Comparison of ENCODE assay signal across 8 cellular contexts in genomic region chr1:2786329-2787162, GRCh38. TPM values are rescaled to one million over a fixed set of nuclear protein-coding genes. Genes with fewer than 3 reads are reported as not detected.
DNase-seq lines count a peak whose midpoint lies in the region; ATAC-seq, FAIRE-seq and TF ChIP-seq lines count a peak whose summit lies in the region.

No MANE protein-coding gene starts in this region.

- DNase-seq in SK-N-SH (peak; percentile 80), urothelium cell line (ENCODE audit: low spot score) (peak; percentile 21), middle frontal gyrus (ENCODE audit: extremely low spot score, low spot score) (no peak)
- peak; percentile 80 to 82 for DNase-seq in activated CD4-positive, alpha-beta T cell treated with anti-CD3 and anti-CD28 coated beads, Interleukin-2, amount 50 U/mL, for 48 hours
- DNase-seq in effector memory CD8-positive, alpha-beta T cell, result peak; percentile 66 to 69 (median 66)

- H3K4me2 ChIP-seq in SK-N-SH, result no peak overlapping the region
- H3K4me2 ChIP-seq in parathyroid adenoma (ENCODE audit: low read length), result no peak overlapping the region

- H3K27ac Mint-ChIP-seq in effector memory CD8-positive, alpha-beta T cell, result peak overlapping the region in 1 of 2 donors; percentile 68

- ATAC-seq in SK-N-SH treated with all-trans-retinoic acid at 6 μM for 48 hours (no peak), HG03460 (IDR thresholded peaks at IDR 0.05; ENCODE audit: unreplicated experiment) (no peak)
- peak; percentile 59 for ATAC-seq in effector memory CD8-positive, alpha-beta T cell (replicated peaks)

- no peaks in the 10 kb centered on the region for H3K36me3 ChIP-seq in SK-N-SH (replicated peaks in 1 of 2; ENCODE audit: control insufficient read depth in 1 of 2, insufficient read depth in 2 of 2, low read length in 1 of 2)
- H3K36me3 ChIP-seq in parathyroid adenoma (ENCODE audit: control insufficient read depth, insufficient read depth, low read length), result no peaks in the 10 kb centered on the region

- H3K9ac ChIP-seq in SK-N-SH (no peak overlapping the region), parathyroid adenoma (no peak overlapping the region)

- no peaks in the 10 kb centered on the region for H3K36me3 Mint-ChIP-seq in effector memory CD8-positive, alpha-beta T cell (ENCODE audit: insufficient read depth)

- peaks cover 0 to 6% of the 10 kb centered on the region in 2 donors for H3K9me3 Mint-ChIP-seq in effector memory CD8-positive, alpha-beta T cell

- peak; percentile 46 for TF ChIP-seq CTCF in SK-N-SH (IDR thresholded peaks at IDR 0.05)
- TF ChIP-seq CTCF in parathyroid adenoma (IDR thresholded peaks at IDR 0.05), result peak; percentile 21

- H3K27me3 Mint-ChIP-seq in effector memory CD8-positive, alpha-beta T cell, result peaks cover 33 to 45% of the 10 kb centered on the region in 2 donors

- no peak overlapping the region for H3K27ac ChIP-seq in SK-N-SH (ENCODE audit: low read depth in 2 of 2, low read length in 1 of 2)
- no peak overlapping the region for H3K27ac ChIP-seq in parathyroid adenoma

- H3K27me3 ChIP-seq in SK-N-SH (ENCODE audit: insufficient read depth), result no peaks in the 10 kb centered on the region
- H3K27me3 ChIP-seq in parathyroid adenoma (ENCODE audit: control insufficient read depth, insufficient read depth, low read length), result peaks cover 5% of the 10 kb centered on the region

- H4K20me1 ChIP-seq in SK-N-SH (ENCODE audit: insufficient read depth), result no peaks in the 10 kb centered on the region

- no peak overlapping the region for H3K4me3 Mint-ChIP-seq in effector memory CD8-positive, alpha-beta T cell

- 2% methylated on average over 8 of the region's 27 CpGs for WGBS in SK-N-SH (ENCODE audit: low lambda C conversion rate)

- H3K4me1 Mint-ChIP-seq in effector memory CD8-positive, alpha-beta T cell (ENCODE audit: low read depth in 2 of 2), result peaks cover 0 to 6% of the 10 kb centered on the region in 2 donors

- TF ChIP-seq EP300 in SK-N-SH (IDR thresholded peaks at IDR 0.05; ENCODE audit: borderline replicate concordance in 1 of 2, low read depth in 1 of 2, low read length in 1 of 2), result no peak

- no peaks in the 10 kb centered on the region for H3K9me3 ChIP-seq in SK-N-SH
- H3K9me3 ChIP-seq in parathyroid adenoma (ENCODE audit: control insufficient read depth, low read length), result peaks cover 3% of the 10 kb centered on the region

- CTCF ChIA-PET in SK-N-SH (lab: Yijun Ruan, JAX), result interaction anchor here (0.7 to 3.2 kb wide), 21 partner anchors 9 to 645 kb away, joined by 3 to 16 read pairs (median 4); partner anchors contain the start of gene TNFRSF14

- no peaks in the 10 kb centered on the region for H3F3A ChIP-seq in SK-N-SH (replicated peaks; ENCODE audit: insufficient read depth)

- H3K4me3 ChIP-seq in SK-N-SH (ENCODE audit: low read depth in 2 of 2, low read length in 1 of 2), result no peak overlapping the region; a peak in 1 of 4 replicates
- H3K4me3 ChIP-seq in parathyroid adenoma (ENCODE audit: low read depth, low read length), result no peak overlapping the region

- FAIRE-seq in urothelium cell line (lab: Jason Lieb, UNC), result no peak

- H3K9me2 ChIP-seq in SK-N-SH, result no peaks in the 10 kb centered on the region

- peak; percentile 58 for TF ChIP-seq RAD21 in SK-N-SH (IDR thresholded peaks at IDR 0.05; ENCODE audit: low read length)

- H2AFZ ChIP-seq in SK-N-SH (ENCODE audit: low read depth) (no peak overlapping the region), parathyroid adenoma (no peak overlapping the region)

- H3K79me2 ChIP-seq in SK-N-SH (ENCODE audit: insufficient read depth) (no peaks in the 10 kb centered on the region), parathyroid adenoma (no peaks in the 10 kb centered on the region)

- H3K4me1 ChIP-seq in SK-N-SH (ENCODE audit: control insufficient read depth in 1 of 2, insufficient read depth in 2 of 2, low read depth in 1 of 2, low read length in 1 of 2) (no peaks in the 10 kb centered on the region), parathyroid adenoma (no peaks in the 10 kb centered on the region)

- POLR2A ChIA-PET in SK-N-SH (lab: Yijun Ruan, JAX), result no interaction called here

TF ChIP-seq in SK-N-SH, 30 proteins besides CTCF, POLR2A, EP300 and RAD21:
- TF ChIP-seq, protein P1, sequence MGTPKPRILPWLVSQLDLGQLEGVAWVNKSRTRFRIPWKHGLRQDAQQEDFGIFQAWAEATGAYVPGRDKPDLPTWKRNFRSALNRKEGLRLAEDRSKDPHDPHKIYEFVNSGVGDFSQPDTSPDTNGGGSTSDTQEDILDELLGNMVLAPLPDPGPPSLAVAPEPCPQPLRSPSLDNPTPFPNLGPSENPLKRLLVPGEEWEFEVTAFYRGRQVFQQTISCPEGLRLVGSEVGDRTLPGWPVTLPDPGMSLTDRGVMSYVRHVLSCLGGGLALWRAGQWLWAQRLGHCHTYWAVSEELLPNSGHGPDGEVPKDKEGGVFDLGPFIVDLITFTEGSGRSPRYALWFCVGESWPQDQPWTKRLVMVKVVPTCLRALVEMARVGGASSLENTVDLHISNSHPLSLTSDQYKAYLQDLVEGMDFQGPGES (IDR thresholded peaks at IDR 0.05; ENCODE audit: low read depth, low read length), result no peak
- no peak for TF ChIP-seq TEAD4 (IDR thresholded peaks at IDR 0.05; ENCODE audit: borderline replicate concordance, insufficient read depth)
- no peak for TF ChIP-seq SIN3A (IDR thresholded peaks at IDR 0.05; ENCODE audit: borderline replicate concordance, low read depth, low read length)
- TF ChIP-seq FOXJ3 (CRISPR knock-in tag; IDR thresholded peaks at IDR 0.05), result no peak
- peak; percentile 28; the same call in 1 of the 2 replicates for TF ChIP-seq SMC3 (IDR thresholded peaks at IDR 0.05; ENCODE audit: low read depth, low read length)

TF ChIP-seq in SK-N-SH treated with all-trans-retinoic acid at 6 μM for 48 hours, 23 proteins besides CTCF, POLR2A, EP300 and RAD21:
- no peak for TF ChIP-seq ZNF565 (CRISPR knock-in tag; conservative IDR thresholded peaks at IDR 0.05; ENCODE audit: low read depth)
- TF ChIP-seq TOX (CRISPR knock-in tag; IDR thresholded peaks at IDR 0.05; ENCODE audit: borderline replicate concordance), result no peak
- no peak for TF ChIP-seq ESRRG (CRISPR knock-in tag; IDR thresholded peaks at IDR 0.05)
- TF ChIP-seq BACH2 (CRISPR knock-in tag; IDR thresholded peaks at IDR 0.05; ENCODE audit: borderline replicate concordance), result no peak
- no peak for TF ChIP-seq CSRNP3 (CRISPR knock-in tag; IDR thresholded peaks at IDR 0.05)
- no peak for TF ChIP-seq RARB (CRISPR knock-in tag; IDR thresholded peaks at IDR 0.05)
- no peak for TF ChIP-seq OSR1 (CRISPR knock-in tag; IDR thresholded peaks at IDR 0.05)
- TF ChIP-seq, protein P2, sequence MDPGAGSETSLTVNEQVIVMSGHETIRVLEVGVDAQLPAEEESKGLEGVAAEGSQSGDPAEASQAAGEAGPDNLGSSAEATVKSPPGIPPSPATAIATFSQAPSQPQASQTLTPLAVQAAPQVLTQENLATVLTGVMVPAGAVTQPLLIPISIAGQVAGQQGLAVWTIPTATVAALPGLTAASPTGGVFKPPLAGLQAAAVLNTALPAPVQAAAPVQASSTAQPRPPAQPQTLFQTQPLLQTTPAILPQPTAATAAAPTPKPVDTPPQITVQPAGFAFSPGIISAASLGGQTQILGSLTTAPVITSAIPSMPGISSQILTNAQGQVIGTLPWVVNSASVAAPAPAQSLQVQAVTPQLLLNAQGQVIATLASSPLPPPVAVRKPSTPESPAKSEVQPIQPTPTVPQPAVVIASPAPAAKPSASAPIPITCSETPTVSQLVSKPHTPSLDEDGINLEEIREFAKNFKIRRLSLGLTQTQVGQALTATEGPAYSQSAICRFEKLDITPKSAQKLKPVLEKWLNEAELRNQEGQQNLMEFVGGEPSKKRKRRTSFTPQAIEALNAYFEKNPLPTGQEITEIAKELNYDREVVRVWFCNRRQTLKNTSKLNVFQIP (CRISPR knock-in tag; IDR thresholded peaks at IDR 0.05; ENCODE audit: borderline replicate concordance, low read depth), result no peak

RNA-seq across cellular contexts. Expression of gene TTC34, which starts 14.9 kb away (rescaled TPM):
- 0.16 TPM in 2 replicates for polyA plus RNA-seq in SK-N-SH (2012; rRNA removed)
- 0.03 TPM in 2 replicates for polyA plus RNA-seq in SK-N-SH (2012; cell fraction: cytosol; rRNA removed)
- polyA plus RNA-seq in SK-N-SH (2012; cell fraction: nucleus; rRNA removed), result 1.4 TPM in 2 replicates
